Comparison of ENCODE assay signal across 3 cellular contexts in the genomic region with DNA sequence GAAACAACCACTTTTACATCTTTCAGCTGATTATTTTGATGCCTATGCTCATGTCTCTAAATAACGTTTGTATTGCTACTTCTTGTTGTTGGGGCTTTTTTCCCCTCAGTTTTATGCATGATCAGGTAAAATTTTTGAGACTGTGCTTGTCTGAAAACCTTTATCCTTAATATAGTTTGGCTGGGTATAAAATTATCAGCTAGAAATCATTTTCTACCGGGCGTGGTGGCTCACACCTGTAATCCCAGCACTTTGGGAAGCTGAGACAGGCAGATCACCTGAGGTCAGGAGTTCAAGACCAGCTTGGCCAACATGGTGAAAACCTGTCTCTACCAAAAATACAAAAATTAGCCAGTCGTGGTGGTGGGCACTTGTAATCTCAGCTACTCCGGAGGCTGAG.
A peak's percentile ranks its signal among the peaks of the same experiment; 100 is the strongest.
TF ChIP-seq lines count a peak whose summit lies in the region.

No MANE protein-coding gene starts in this region.

TF ChIP-seq in HEK293, 187 proteins besides CTCF, POLR2A, EP300 and RAD21:
- peak; percentile 35 for TF ChIP-seq SETDB1 (IDR thresholded peaks at IDR 0.05; ENCODE audit: insufficient read length, low read length)
TF ChIP-seq in HEK293: peak in this region for 1; not testable (repeated sequence) for 186.

TF ChIP-seq in K562, 482 proteins besides CTCF, POLR2A, EP300 and RAD21:
- TF ChIP-seq ZFP1 (CRISPR knock-in tag; IDR thresholded peaks at IDR 0.05), result peak; percentile 99
- TF ChIP-seq CBX3 (IDR thresholded peaks at IDR 0.05; ENCODE audit: borderline replicate concordance in 1 of 2, low read length in 2 of 2), result peak in 1 of 2 experiments; percentile 83; a peak in 2 of 3 replicates
- TF ChIP-seq, protein P1, sequence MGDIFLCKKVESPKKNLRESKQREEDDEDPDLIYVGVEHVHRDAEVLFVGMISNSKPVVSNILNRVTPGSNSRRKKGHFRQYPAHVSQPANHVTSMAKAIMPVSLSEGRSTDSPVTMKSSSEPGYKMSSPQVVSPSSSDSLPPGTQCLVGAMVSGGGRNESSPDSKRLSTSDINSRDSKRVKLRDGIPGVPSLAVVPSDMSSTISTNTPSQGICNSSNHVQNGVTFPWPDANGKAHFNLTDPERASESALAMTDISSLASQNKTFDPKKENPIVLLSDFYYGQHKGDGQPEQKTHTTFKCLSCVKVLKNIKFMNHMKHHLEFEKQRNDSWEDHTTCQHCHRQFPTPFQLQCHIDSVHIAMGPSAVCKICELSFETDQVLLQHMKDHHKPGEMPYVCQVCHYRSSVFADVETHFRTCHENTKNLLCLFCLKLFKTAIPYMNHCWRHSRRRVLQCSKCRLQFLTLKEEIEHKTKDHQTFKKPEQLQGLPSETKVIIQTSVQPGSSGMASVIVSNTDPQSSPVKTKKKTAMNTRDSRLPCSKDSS (IDR thresholded peaks at IDR 0.05; ENCODE audit: low read depth, partially characterized antibody), result peak; percentile 44
- TF ChIP-seq TRIM28 (IDR thresholded peaks at IDR 0.05), result peak; percentile 93
- TF ChIP-seq C11orf30 (IDR thresholded peaks at IDR 0.05; ENCODE audit: low read depth), result peak; percentile 29; the same call in 1 of the 2 replicates
- peak; percentile 61; the same call in 1 of the 2 replicates for TF ChIP-seq CBX1 (IDR thresholded peaks at IDR 0.05; ENCODE audit: low read depth)
- 0 out of 2 replicates have a peak, but pooled peaks have one; percentile 20 for TF ChIP-seq CBX5 (IDR thresholded peaks at IDR 0.05; ENCODE audit: borderline replicate concordance, low read depth)
- peak; percentile 39 for TF ChIP-seq ZNF316 (IDR thresholded peaks at IDR 0.05)
- TF ChIP-seq TRIM24 (IDR thresholded peaks at IDR 0.05), result peak in 1 of 2 experiments; percentile 53; a peak in 1 of 4 replicates
TF ChIP-seq in K562: peak in this region for 9; not testable (repeated sequence) for 473.

TF ChIP-seq in HepG2, 621 proteins besides CTCF, POLR2A, EP300 and RAD21:
- TF ChIP-seq MAFK (conservative IDR thresholded peaks at IDR 0.05 in 1 of 2, IDR thresholded peaks at IDR 0.05 in 1 of 2; ENCODE audit: low read length in 2 of 2) (0 out of 4 replicates have a peak, but pooled peaks of 1 of the 2 experiments have one; percentile 1), ZFP1 (CRISPR knock-in tag; IDR thresholded peaks at IDR 0.05) (peak; percentile 99)
